ENCODE assay signal across 1 cellular context in genomic region chr9:124506931-124507879, GRCh38.
TF ChIP-seq lines count a peak whose summit lies in the region.

TSS of gene NR5A1 (minus strand) at chr9:124507399. CDS start at chr9:124503395, 4,004 bp downstream.

TF ChIP-seq in HepG2, 621 proteins besides CTCF, POLR2A, EP300 and RAD21 (continued from another document and continues in another):
- TF ChIP-seq, protein P1, sequence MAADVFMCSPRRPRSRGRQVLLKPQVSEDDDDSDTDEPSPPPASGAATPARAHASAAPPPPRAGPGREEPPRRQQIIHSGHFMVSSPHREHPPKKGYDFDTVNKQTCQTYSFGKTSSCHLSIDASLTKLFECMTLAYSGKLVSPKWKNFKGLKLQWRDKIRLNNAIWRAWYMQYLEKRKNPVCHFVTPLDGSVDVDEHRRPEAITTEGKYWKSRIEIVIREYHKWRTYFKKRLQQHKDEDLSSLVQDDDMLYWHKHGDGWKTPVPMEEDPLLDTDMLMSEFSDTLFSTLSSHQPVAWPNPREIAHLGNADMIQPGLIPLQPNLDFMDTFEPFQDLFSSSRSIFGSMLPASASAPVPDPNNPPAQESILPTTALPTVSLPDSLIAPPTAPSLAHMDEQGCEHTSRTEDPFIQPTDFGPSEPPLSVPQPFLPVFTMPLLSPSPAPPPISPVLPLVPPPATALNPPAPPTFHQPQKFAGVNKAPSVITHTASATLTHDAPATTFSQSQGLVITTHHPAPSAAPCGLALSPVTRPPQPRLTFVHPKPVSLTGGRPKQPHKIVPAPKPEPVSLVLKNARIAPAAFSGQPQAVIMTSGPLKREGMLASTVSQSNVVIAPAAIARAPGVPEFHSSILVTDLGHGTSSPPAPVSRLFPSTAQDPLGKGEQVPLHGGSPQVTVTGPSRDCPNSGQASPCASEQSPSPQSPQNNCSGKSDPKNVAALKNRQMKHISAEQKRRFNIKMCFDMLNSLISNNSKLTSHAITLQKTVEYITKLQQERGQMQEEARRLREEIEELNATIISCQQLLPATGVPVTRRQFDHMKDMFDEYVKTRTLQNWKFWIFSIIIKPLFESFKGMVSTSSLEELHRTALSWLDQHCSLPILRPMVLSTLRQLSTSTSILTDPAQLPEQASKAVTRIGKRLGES (CRISPR knock-in tag; IDR thresholded peaks at IDR 0.05; ENCODE audit: borderline replicate concordance) = no peak
- TF ChIP-seq MAFF (IDR thresholded peaks at IDR 0.05; ENCODE audit: low read depth, low read length) (no peak), MEF2D (CRISPR knock-in tag; IDR thresholded peaks at IDR 0.05) (peak; percentile 51; the same call in 1 of the 2 replicates), SKIL (CRISPR knock-in tag; IDR thresholded peaks at IDR 0.05; ENCODE audit: borderline replicate concordance) (no peak), GATA4 (IDR thresholded peaks at IDR 0.05; ENCODE audit: borderline replicate concordance, low read depth) (no peak; the same call in 1 of the 2 replicates), CENPT (CRISPR knock-in tag; IDR thresholded peaks at IDR 0.05; ENCODE audit: low read depth) (no peak), ZBTB1 (CRISPR knock-in tag; IDR thresholded peaks at IDR 0.05; ENCODE audit: borderline replicate concordance) (no peak), FLYWCH1 (CRISPR knock-in tag; IDR thresholded peaks at IDR 0.05) (no peak), ZEB1 (IDR thresholded peaks at IDR 0.05; ENCODE audit: insufficient replicate concordance, low read depth) (no peak), ZNF792 (CRISPR knock-in tag; IDR thresholded peaks at IDR 0.05) (0 out of 2 replicates have a peak, but pooled peaks have one; percentile 52), MIXL1 (CRISPR knock-in tag; IDR thresholded peaks at IDR 0.05) (0 out of 2 replicates have a peak, but pooled peaks have one; percentile 48), PBX3 (CRISPR knock-in tag; IDR thresholded peaks at IDR 0.05; ENCODE audit: borderline replicate concordance) (no peak), ZSCAN5A (CRISPR knock-in tag; IDR thresholded peaks at IDR 0.05; ENCODE audit: borderline replicate concordance) (no peak), ARNTL (CRISPR knock-in tag; IDR thresholded peaks at IDR 0.05) (no peak; the same call in none of the 2 replicates), ZBTB7B (CRISPR knock-in tag; IDR thresholded peaks at IDR 0.05) (0 out of 2 replicates have a peak, but pooled peaks have one; percentile 52), ZFP91 (CRISPR knock-in tag; IDR thresholded peaks at IDR 0.05; ENCODE audit: borderline replicate concordance) (peak; percentile 41; the same call in 1 of the 2 replicates), SIX1 (CRISPR knock-in tag; IDR thresholded peaks at IDR 0.05; ENCODE audit: borderline replicate concordance) (no peak), GATAD2A (CRISPR knock-in tag; IDR thresholded peaks at IDR 0.05) (0 out of 2 replicates have a peak, but pooled peaks have one; percentile 20), ATF1 (CRISPR knock-in tag; IDR thresholded peaks at IDR 0.05) (no peak), ZNF557 (CRISPR knock-in tag; IDR thresholded peaks at IDR 0.05) (no peak), MBD4 (IDR thresholded peaks at IDR 0.05; ENCODE audit: borderline replicate concordance, low read length) (no peak), ARNT2 (CRISPR knock-in tag; IDR thresholded peaks at IDR 0.05; ENCODE audit: low read depth) (0 out of 2 replicates have a peak, but pooled peaks have one; percentile 65), ZNF12 (CRISPR knock-in tag; IDR thresholded peaks at IDR 0.05) (peak; percentile 13; the same call in 1 of the 2 replicates), ZNF670 (CRISPR knock-in tag; IDR thresholded peaks at IDR 0.05; ENCODE audit: borderline replicate concordance) (no peak), ZNF513 (CRISPR knock-in tag; conservative IDR thresholded peaks at IDR 0.05) (no peak)
- TF ChIP-seq, protein P2, sequence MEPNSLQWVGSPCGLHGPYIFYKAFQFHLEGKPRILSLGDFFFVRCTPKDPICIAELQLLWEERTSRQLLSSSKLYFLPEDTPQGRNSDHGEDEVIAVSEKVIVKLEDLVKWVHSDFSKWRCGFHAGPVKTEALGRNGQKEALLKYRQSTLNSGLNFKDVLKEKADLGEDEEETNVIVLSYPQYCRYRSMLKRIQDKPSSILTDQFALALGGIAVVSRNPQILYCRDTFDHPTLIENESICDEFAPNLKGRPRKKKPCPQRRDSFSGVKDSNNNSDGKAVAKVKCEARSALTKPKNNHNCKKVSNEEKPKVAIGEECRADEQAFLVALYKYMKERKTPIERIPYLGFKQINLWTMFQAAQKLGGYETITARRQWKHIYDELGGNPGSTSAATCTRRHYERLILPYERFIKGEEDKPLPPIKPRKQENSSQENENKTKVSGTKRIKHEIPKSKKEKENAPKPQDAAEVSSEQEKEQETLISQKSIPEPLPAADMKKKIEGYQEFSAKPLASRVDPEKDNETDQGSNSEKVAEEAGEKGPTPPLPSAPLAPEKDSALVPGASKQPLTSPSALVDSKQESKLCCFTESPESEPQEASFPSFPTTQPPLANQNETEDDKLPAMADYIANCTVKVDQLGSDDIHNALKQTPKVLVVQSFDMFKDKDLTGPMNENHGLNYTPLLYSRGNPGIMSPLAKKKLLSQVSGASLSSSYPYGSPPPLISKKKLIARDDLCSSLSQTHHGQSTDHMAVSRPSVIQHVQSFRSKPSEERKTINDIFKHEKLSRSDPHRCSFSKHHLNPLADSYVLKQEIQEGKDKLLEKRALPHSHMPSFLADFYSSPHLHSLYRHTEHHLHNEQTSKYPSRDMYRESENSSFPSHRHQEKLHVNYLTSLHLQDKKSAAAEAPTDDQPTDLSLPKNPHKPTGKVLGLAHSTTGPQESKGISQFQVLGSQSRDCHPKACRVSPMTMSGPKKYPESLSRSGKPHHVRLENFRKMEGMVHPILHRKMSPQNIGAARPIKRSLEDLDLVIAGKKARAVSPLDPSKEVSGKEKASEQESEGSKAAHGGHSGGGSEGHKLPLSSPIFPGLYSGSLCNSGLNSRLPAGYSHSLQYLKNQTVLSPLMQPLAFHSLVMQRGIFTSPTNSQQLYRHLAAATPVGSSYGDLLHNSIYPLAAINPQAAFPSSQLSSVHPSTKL (CRISPR knock-in tag; IDR thresholded peaks at IDR 0.05) = peak; percentile 50
- TF ChIP-seq, protein P3, sequence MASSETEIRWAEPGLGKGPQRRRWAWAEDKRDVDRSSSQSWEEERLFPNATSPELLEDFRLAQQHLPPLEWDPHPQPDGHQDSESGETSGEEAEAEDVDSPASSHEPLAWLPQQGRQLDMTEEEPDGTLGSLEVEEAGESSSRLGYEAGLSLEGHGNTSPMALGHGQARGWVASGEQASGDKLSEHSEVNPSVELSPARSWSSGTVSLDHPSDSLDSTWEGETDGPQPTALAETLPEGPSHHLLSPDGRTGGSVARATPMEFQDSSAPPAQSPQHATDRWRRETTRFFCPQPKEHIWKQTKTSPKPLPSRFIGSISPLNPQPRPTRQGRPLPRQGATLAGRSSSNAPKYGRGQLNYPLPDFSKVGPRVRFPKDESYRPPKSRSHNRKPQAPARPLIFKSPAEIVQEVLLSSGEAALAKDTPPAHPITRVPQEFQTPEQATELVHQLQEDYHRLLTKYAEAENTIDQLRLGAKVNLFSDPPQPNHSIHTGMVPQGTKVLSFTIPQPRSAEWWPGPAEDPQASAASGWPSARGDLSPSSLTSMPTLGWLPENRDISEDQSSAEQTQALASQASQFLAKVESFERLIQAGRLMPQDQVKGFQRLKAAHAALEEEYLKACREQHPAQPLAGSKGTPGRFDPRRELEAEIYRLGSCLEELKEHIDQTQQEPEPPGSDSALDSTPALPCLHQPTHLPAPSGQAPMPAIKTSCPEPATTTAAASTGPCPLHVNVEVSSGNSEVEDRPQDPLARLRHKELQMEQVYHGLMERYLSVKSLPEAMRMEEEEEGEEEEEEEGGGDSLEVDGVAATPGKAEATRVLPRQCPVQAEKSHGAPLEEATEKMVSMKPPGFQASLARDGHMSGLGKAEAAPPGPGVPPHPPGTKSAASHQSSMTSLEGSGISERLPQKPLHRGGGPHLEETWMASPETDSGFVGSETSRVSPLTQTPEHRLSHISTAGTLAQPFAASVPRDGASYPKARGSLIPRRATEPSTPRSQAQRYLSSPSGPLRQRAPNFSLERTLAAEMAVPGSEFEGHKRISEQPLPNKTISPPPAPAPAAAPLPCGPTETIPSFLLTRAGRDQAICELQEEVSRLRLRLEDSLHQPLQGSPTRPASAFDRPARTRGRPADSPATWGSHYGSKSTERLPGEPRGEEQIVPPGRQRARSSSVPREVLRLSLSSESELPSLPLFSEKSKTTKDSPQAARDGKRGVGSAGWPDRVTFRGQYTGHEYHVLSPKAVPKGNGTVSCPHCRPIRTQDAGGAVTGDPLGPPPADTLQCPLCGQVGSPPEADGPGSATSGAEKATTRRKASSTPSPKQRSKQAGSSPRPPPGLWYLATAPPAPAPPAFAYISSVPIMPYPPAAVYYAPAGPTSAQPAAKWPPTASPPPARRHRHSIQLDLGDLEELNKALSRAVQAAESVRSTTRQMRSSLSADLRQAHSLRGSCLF (CRISPR knock-in tag; IDR thresholded peaks at IDR 0.05; ENCODE audit: borderline replicate concordance) = no peak
- TF ChIP-seq, protein P4, sequence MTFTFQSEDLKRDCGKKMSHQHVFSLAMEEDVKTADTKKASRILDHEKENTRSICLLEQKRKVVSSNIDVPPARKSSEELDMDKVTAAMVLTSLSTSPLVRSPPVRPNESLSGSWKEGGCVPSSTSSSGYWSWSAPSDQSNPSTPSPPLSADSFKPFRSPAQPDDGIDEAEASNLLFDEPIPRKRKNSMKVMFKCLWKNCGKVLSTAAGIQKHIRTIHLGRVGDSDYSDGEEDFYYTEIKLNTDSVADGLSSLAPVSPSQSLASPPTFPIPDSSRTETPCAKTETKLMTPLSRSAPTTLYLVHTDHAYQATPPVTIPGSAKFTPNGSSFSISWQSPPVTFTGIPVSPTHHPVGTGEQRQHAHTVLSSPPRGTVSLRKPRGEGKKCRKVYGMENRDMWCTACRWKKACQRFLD (CRISPR knock-in tag; IDR thresholded peaks at IDR 0.05; ENCODE audit: borderline replicate concordance) = peak; percentile 85; the same call in 1 of the 2 replicates
- TF ChIP-seq, protein P5, sequence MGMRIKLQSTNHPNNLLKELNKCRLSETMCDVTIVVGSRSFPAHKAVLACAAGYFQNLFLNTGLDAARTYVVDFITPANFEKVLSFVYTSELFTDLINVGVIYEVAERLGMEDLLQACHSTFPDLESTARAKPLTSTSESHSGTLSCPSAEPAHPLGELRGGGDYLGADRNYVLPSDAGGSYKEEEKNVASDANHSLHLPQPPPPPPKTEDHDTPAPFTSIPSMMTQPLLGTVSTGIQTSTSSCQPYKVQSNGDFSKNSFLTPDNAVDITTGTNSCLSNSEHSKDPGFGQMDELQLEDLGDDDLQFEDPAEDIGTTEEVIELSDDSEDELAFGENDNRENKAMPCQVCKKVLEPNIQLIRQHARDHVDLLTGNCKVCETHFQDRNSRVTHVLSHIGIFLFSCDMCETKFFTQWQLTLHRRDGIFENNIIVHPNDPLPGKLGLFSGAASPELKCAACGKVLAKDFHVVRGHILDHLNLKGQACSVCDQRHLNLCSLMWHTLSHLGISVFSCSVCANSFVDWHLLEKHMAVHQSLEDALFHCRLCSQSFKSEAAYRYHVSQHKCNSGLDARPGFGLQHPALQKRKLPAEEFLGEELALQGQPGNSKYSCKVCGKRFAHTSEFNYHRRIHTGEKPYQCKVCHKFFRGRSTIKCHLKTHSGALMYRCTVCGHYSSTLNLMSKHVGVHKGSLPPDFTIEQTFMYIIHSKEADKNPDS (CRISPR knock-in tag; IDR thresholded peaks at IDR 0.05) = no peak
